ENCODE assay signal across 10 cellular contexts in the genomic region with DNA sequence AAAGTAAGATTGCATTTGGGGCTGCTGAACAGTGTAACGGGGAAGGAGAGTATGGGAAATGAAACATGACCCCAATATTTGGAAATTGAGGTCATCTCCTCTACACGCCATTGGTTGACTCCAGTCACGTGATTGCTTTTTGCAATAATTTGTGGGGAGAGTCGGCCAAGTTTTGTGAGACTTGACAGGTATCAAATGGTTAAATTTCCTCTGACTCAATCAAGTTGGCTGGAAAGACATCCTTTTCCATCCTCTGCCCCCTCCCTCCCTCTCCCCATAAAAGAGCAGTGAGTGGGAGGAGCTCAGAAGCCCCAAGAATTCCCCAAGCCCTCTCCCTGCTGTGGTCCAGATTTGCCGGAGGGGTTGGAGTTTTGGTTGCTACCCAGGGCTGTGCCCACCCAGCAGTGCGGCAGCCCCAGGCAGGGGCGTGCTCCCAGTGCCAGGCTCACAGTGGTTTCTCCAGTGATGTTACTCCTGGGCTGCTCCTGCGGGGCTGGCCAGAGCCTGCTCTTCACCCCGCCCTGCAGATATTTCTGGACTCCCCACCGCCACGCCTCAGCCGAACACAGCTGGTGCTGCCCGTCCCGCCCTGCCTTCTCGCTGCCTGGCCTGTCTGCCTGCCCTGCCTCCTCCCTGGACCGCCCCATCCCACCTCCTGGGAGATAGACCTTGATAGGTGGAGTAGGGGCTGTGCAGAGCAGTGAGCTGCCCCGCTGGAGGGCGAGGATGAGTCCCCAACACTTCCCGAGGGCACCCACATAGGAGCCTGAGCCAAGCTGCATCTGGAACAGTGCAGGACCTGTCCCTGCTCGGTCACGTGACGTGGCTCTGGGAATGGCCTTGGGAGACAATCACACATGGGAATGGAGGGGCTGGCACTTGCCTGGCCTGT. TPM values are rescaled to one million over a fixed set of nuclear protein-coding genes. Genes with fewer than 3 reads are reported as not detected.
DNase-seq lines count a peak whose midpoint lies in the region; ATAC-seq and TF ChIP-seq lines count a peak whose summit lies in the region.
"Had no signal": no experiment of that assay in that cellular context is flagged by ENCODE, and none has a peak within 500 bp of the region (broad histone marks: within the 10 kb centered on the region; RNA-seq: fewer than 3 reads in every experiment).

No MANE protein-coding gene starts in this region.

- H3K4me1 Mint-ChIP-seq in CD8-positive, alpha-beta memory T cell, result peaks cover 0 to 13% (median 5%) of the 10 kb centered on the region in 3 donors

- peaks cover 3 to 23% of the 10 kb centered on the region in 2 donors for H3K27me3 Mint-ChIP-seq in CD8-positive, alpha-beta memory T cell

- H3K9me3 ChIP-seq in muscle layer of duodenum (ENCODE audit: control insufficient read depth in 1 of 2, low read length in 2 of 2), result no peaks in the 10 kb centered on the region
- H3K9me3 ChIP-seq in CD8-positive, alpha-beta memory T cell (ENCODE audit: low read length), result no peaks in the 10 kb centered on the region

- H3K36me3 ChIP-seq in muscle layer of duodenum (ENCODE audit: control insufficient read depth in 1 of 2, insufficient read depth in 2 of 2, low read length in 2 of 2), result peaks cover 0 to 3% of the 10 kb centered on the region in 2 donors
- H3K36me3 ChIP-seq in CD8-positive, alpha-beta memory T cell (ENCODE audit: insufficient read depth, low read length), result no peaks in the 10 kb centered on the region

- POLR2A ChIA-PET in CD8-positive, alpha-beta memory T cell (lab: Charles Lee), result no interaction called here

- no peak overlapping the region for H3K27ac Mint-ChIP-seq in CD8-positive, alpha-beta memory T cell
- H3K27ac Mint-ChIP-seq: B cell had no signal

- DNase-seq in A172 (ENCODE audit: low spot score) (peak; percentile 99), NCI-H2227 (lab: John Stamatoyannopoulos, UW; ENCODE audit: unreplicated experiment) (peak; percentile 27), epithelial cell of esophagus (ENCODE audit: low read depth) (peak; percentile 3), NCI-H187 treated with DMSO at 0.1 percent for 48 hours (lab: John Stamatoyannopoulos, UW) (no peak)
- no peak for DNase-seq in CD8-positive, alpha-beta memory T cell
- DNase-seq: hippocampal formation had no signal

- peak overlapping the region in 1 of 7 donors; percentile 29 for H3K4me3 Mint-ChIP-seq in CD8-positive, alpha-beta memory T cell
- H3K4me3 Mint-ChIP-seq: B cell had no signal

- TF ChIP-seq CTCF in epithelial cell of esophagus (IDR thresholded peaks at IDR 0.05; ENCODE audit: insufficient read depth, low read depth, low read length, missing control alignments), result no peak

- peaks cover 13 to 42% of the 10 kb centered on the region in 2 donors for H3K4me1 ChIP-seq in muscle layer of duodenum (ENCODE audit: control insufficient read depth in 1 of 2, insufficient read depth in 2 of 2, low read length in 2 of 2)
- H3K4me1 ChIP-seq in CD8-positive, alpha-beta memory T cell (ENCODE audit: insufficient read depth, low read length), result no peaks in the 10 kb centered on the region

- no peaks in the 10 kb centered on the region for H3K27me3 ChIP-seq in muscle layer of duodenum (ENCODE audit: low read depth, low read length)
- no peaks in the 10 kb centered on the region for H3K27me3 ChIP-seq in CD8-positive, alpha-beta memory T cell (ENCODE audit: insufficient read depth, low read length, poor library complexity, severe bottlenecking)

- no peaks in the 10 kb centered on the region for H3K36me3 Mint-ChIP-seq in CD8-positive, alpha-beta memory T cell

- H3K4me3 ChIP-seq in epithelial cell of esophagus (ENCODE audit: low read length), result no peak overlapping the region
- H3K4me3 ChIP-seq in muscle layer of duodenum (ENCODE audit: low read depth in 1 of 2, low read length in 2 of 2), result peak overlapping the region; percentile 19 to 47
- no peak overlapping the region for H3K4me3 ChIP-seq in CD8-positive, alpha-beta memory T cell (ENCODE audit: low read length)

- no peaks in the 10 kb centered on the region for H3K9me3 Mint-ChIP-seq in CD8-positive, alpha-beta memory T cell

- peak overlapping the region; percentile 6 for H3K27ac ChIP-seq in muscle layer of duodenum (ENCODE audit: low read length)
- no peak overlapping the region for H3K27ac ChIP-seq in CD8-positive, alpha-beta memory T cell (ENCODE audit: low read depth, low read length)

- CTCF ChIA-PET in CD8-positive, alpha-beta memory T cell (lab: Charles Lee), result no interaction called here

- ATAC-seq in GM19455 (IDR thresholded peaks at IDR 0.05; ENCODE audit: unreplicated experiment), result no peak
- no peak for ATAC-seq in HG02852 (IDR thresholded peaks at IDR 0.05; ENCODE audit: unreplicated experiment)

RNA-seq across cellular contexts. Expression of gene COL5A1, which starts 3.4 kb away (rescaled TPM):
- total RNA-seq in A172 (2014; rRNA removed; shearing (Covaris generic)), result 185 and 205 TPM in 2 replicates
- total RNA-seq in CD8-positive, alpha-beta memory T cell, result under 1 TPM; 0.02 to 0.13 TPM
- polyA plus RNA-seq in CD8-positive, alpha-beta memory T cell, result 0.43 TPM
- total RNA-seq: B cell had no signal

Comparison
In these comparisons a context has a peak if more than half of its experiments do, and no peak if none do; other contexts are left out.
1. DNase-seq: peak in A172 (single experiment), NCI-H2227 (single experiment) and epithelial cell of esophagus (single experiment); none in NCI-H187 treated with DMSO at 0.1 percent for 48 hours (single experiment) and CD8-positive, alpha-beta memory T cell (0 of 5).
2. H3K4me3 ChIP-seq: peak in muscle layer of duodenum (2 of 2); none in epithelial cell of esophagus (single experiment) and CD8-positive, alpha-beta memory T cell (single experiment).
3. RNA of gene COL5A1, which starts 3.4 kb away (total RNA-seq): 185 to 205 TPM in A172; 0.02 to 0.13 TPM in CD8-positive, alpha-beta memory T cell; every median in the first group is over 100 times any median in the second.